2 cellular contexts compared by ENCODE assay signal in genomic region chr1:63780541-63780940, GRCh38.
TF ChIP-seq lines count a peak whose summit lies in the region.

No MANE protein-coding gene starts in this region.

TF ChIP-seq in IMR-90, 13 proteins besides CTCF, POLR2A, EP300 and RAD21:
- TF ChIP-seq MAFK (IDR thresholded peaks at IDR 0.05; ENCODE audit: low read depth, low read length) (no peak), RFX5 (IDR thresholded peaks at IDR 0.05; ENCODE audit: low read depth, low read length) (no peak), BHLHE40 (IDR thresholded peaks at IDR 0.05; ENCODE audit: low read depth, low read length) (no peak), NFE2L2 (IDR thresholded peaks at IDR 0.05; ENCODE audit: low read depth, low read length) (no peak), FOS (IDR thresholded peaks at IDR 0.05; ENCODE audit: low read depth, low read length) (no peak), RCOR1 (IDR thresholded peaks at IDR 0.05; ENCODE audit: insufficient replicate concordance, low read length) (no peak), CHD1 (IDR thresholded peaks at IDR 0.05; ENCODE audit: low read depth, low read length) (no peak), CEBPB (IDR thresholded peaks at IDR 0.05; ENCODE audit: low read depth, low read length) (no peak), MAZ (IDR thresholded peaks at IDR 0.05; ENCODE audit: borderline replicate concordance, low read depth, low read length) (no peak), SMC3 (IDR thresholded peaks at IDR 0.05; ENCODE audit: low read depth, low read length) (no peak), MXI1 (IDR thresholded peaks at IDR 0.05; ENCODE audit: borderline replicate concordance, low read depth, low read length) (no peak)
- TF ChIP-seq, protein P1, sequence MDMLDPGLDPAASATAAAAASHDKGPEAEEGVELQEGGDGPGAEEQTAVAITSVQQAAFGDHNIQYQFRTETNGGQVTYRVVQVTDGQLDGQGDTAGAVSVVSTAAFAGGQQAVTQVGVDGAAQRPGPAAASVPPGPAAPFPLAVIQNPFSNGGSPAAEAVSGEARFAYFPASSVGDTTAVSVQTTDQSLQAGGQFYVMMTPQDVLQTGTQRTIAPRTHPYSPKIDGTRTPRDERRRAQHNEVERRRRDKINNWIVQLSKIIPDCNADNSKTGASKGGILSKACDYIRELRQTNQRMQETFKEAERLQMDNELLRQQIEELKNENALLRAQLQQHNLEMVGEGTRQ (IDR thresholded peaks at IDR 0.05; ENCODE audit: low read depth, low read length): no peak
- TF ChIP-seq, protein P2, sequence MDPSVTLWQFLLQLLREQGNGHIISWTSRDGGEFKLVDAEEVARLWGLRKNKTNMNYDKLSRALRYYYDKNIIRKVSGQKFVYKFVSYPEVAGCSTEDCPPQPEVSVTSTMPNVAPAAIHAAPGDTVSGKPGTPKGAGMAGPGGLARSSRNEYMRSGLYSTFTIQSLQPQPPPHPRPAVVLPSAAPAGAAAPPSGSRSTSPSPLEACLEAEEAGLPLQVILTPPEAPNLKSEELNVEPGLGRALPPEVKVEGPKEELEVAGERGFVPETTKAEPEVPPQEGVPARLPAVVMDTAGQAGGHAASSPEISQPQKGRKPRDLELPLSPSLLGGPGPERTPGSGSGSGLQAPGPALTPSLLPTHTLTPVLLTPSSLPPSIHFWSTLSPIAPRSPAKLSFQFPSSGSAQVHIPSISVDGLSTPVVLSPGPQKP (IDR thresholded peaks at IDR 0.05; ENCODE audit: borderline replicate concordance, low read depth, low read length): no peak

TF ChIP-seq in H1, 55 proteins besides CTCF, POLR2A, EP300 and RAD21:
- TF ChIP-seq SP1 (IDR thresholded peaks at IDR 0.05; ENCODE audit: low read depth, low read length) (0 out of 2 replicates have a peak, but pooled peaks have one; percentile 27), RNF2 (IDR thresholded peaks at IDR 0.05; ENCODE audit: borderline replicate concordance, low read depth, low read length, missing control alignments, poor library complexity, severe bottlenecking) (no peak), GABPA (IDR thresholded peaks at IDR 0.05; ENCODE audit: borderline replicate concordance, insufficient read depth, low read length) (no peak), CHD2 (IDR thresholded peaks at IDR 0.05; ENCODE audit: low read length) (no peak), JUND (IDR thresholded peaks at IDR 0.05; ENCODE audit: low read length) (no peak), TEAD4 (IDR thresholded peaks at IDR 0.05; ENCODE audit: low read depth, low read length) (peak; percentile 8; the same call in 1 of the 2 replicates), CEBPB (IDR thresholded peaks at IDR 0.05; ENCODE audit: low read depth, low read length) (peak; percentile 56; the same call in 1 of the 2 replicates), TAF7 (optimal IDR thresholded peaks at IDR 0.05; ENCODE audit: borderline replicate concordance, low read depth, low read length) (peak; percentile 42), ZNF274 (IDR thresholded peaks at IDR 0.05; ENCODE audit: borderline replicate concordance, extremely low read depth, low read length) (no peak), NANOG (IDR thresholded peaks at IDR 0.05; ENCODE audit: insufficient read depth, low read depth, low read length, poor library complexity, severe bottlenecking) (no peak)
